Comparison of ENCODE assay signal across 8 cellular contexts in the genomic region with DNA sequence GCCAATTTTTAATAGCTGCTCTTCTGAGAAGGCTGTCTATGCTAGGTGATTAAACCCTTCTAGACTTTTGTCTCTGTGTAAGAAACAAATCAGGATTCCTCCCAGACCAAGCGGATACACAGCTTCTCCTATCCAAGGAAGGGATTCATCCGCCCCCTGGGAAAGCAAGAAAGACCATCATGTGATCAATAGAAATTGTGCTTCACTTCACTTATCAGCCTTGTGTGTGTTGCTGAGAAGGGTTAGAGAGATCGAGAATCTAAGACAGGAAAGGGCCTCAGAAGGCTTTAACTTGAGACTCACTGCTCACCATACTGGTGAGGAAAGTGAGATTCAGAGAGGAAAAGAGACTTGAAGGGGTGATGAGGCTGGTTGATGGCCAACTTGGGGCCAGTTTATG. TPM values are rescaled to one million over a fixed set of nuclear protein-coding genes. Genes with fewer than 3 reads are reported as not detected.
A peak's percentile ranks its signal among the peaks of the same experiment; 100 is the strongest.
DNase-seq lines count a peak whose midpoint lies in the region; ATAC-seq and TF ChIP-seq lines count a peak whose summit lies in the region.

No MANE protein-coding gene starts in this region.

- CTCF ChIA-PET in HEK293T (lab: Yijun Ruan, JAX): no interaction called here

- no peaks in the 10 kb centered on the region for H3K9me3 ChIP-seq in MG63

- intact Hi-C loops in CD14-positive monocyte (cut with micrococcal nuclease): loop anchor here (5.0 kb wide), 1 partner anchor 62 kb away; a partner anchor contains a TSS
- intact Hi-C loops in dendritic cell treated with granulocyte-macrophage colony-stimulating factor and Interleukin-4, amounts not matched to agents 40 ng/mL and 50 ng/mL, for 4 days (cut with micrococcal nuclease): no loop called here

- TF ChIP-seq CTCF in CD14-positive monocyte (IDR thresholded peaks at IDR 0.05): no peak

- no peaks in the 10 kb centered on the region for H3K27me3 ChIP-seq in MG63

- H3K4me3 Mint-ChIP-seq in CD14-positive monocyte: peak overlapping the region; percentile 92 to 95
- H3K4me3 Mint-ChIP-seq in dendritic cell treated with granulocyte-macrophage colony-stimulating factor and Interleukin-4, amounts not matched to agents 40 ng/mL and 50 ng/mL, for 4 days: peak overlapping the region; percentile 95
- peak overlapping the region; percentile 87 to 97 (median 95) for H3K4me3 Mint-ChIP-seq in naive thymus-derived CD8-positive, alpha-beta T cell

- no peak for ATAC-seq in naive thymus-derived CD8-positive, alpha-beta T cell

- peak overlapping the region; percentile 73 for H3K4me3 ChIP-seq in MG63

- POLR2A ChIA-PET in naive thymus-derived CD8-positive, alpha-beta T cell (lab: Charles Lee): interaction anchor here (1.0 to 2.2 kb wide), 2 partner anchors 46 to 49 kb away, joined by 3 to 11 read pairs; a partner anchor contains a TSS
- POLR2A ChIA-PET in HEK293T (lab: Yijun Ruan, JAX): interaction anchor here (0.6 to 1.1 kb wide), 2 partner anchors 13 to 61 kb away, joined by 3 to 4 read pairs; no protein-coding TSS in a partner anchor

- H3K36me3 ChIP-seq in MG63: no peaks in the 10 kb centered on the region

- peaks cover 0 to 4% (median 0%) of the 10 kb centered on the region in 7 donors for H3K9me3 Mint-ChIP-seq in CD14-positive monocyte
- no peaks in the 10 kb centered on the region for H3K9me3 Mint-ChIP-seq in dendritic cell treated with granulocyte-macrophage colony-stimulating factor and Interleukin-4, amounts not matched to agents 40 ng/mL and 50 ng/mL, for 4 days
- H3K9me3 Mint-ChIP-seq in naive thymus-derived CD8-positive, alpha-beta T cell: no peaks in the 10 kb centered on the region

- H3K36me3 Mint-ChIP-seq in CD14-positive monocyte: peaks cover 17 to 34% of the 10 kb centered on the region in 2 donors
- H3K36me3 Mint-ChIP-seq in dendritic cell treated with granulocyte-macrophage colony-stimulating factor and Interleukin-4, amounts not matched to agents 40 ng/mL and 50 ng/mL, for 4 days (ENCODE audit: low read depth): peaks cover 35% of the 10 kb centered on the region
- H3K36me3 Mint-ChIP-seq in naive thymus-derived CD8-positive, alpha-beta T cell: peaks cover 0 to 14% (median 3%) of the 10 kb centered on the region in 3 donors

- DNase-seq in CD14-positive monocyte (ENCODE audit: low spot score) (no peak), MG63 (no peak), NCI-H1694 (lab: John Stamatoyannopoulos, UW) (no peak), NCI-H774 (lab: John Stamatoyannopoulos, UW) (no peak), NCI-H1105 (lab: John Stamatoyannopoulos, UW) (no peak), HEK293T (ENCODE audit: extremely low spot score) (no peak)
- no peak for DNase-seq in naive thymus-derived CD8-positive, alpha-beta T cell

- H3K27ac Mint-ChIP-seq in CD14-positive monocyte: peak overlapping the region in 5 of 7 donors; percentile 18 to 68 (median 53)
- peak overlapping the region; percentile 98 for H3K27ac Mint-ChIP-seq in dendritic cell treated with granulocyte-macrophage colony-stimulating factor and Interleukin-4, amounts not matched to agents 40 ng/mL and 50 ng/mL, for 4 days
- peak overlapping the region; percentile 92 to 100 (median 98) for H3K27ac Mint-ChIP-seq in naive thymus-derived CD8-positive, alpha-beta T cell

- peaks cover 18% of the 10 kb centered on the region for H3K4me1 Mint-ChIP-seq in CD14-positive monocyte
- H3K4me1 Mint-ChIP-seq in dendritic cell treated with granulocyte-macrophage colony-stimulating factor and Interleukin-4, amounts not matched to agents 40 ng/mL and 50 ng/mL, for 4 days (ENCODE audit: low read depth): peaks cover 21% of the 10 kb centered on the region
- peaks cover 14 to 33% (median 26%) of the 10 kb centered on the region in 4 donors for H3K4me1 Mint-ChIP-seq in naive thymus-derived CD8-positive, alpha-beta T cell

- H3K27me3 Mint-ChIP-seq in CD14-positive monocyte (ENCODE audit: low read depth in 3 of 3): peaks cover 0 to 5% (median 0%) of the 10 kb centered on the region in 3 donors
- H3K27me3 Mint-ChIP-seq in dendritic cell treated with granulocyte-macrophage colony-stimulating factor and Interleukin-4, amounts not matched to agents 40 ng/mL and 50 ng/mL, for 4 days: peaks cover 5% of the 10 kb centered on the region
- H3K27me3 Mint-ChIP-seq in naive thymus-derived CD8-positive, alpha-beta T cell: no peaks in the 10 kb centered on the region

TF ChIP-seq in HEK293T, 16 proteins besides CTCF, POLR2A, EP300 and RAD21:
- TF ChIP-seq ARNT (IDR thresholded peaks at IDR 0.05) (no peak), NFRKB (IDR thresholded peaks at IDR 0.05) (no peak), FOXK2 (IDR thresholded peaks at IDR 0.05) (no peak), ELF4 (IDR thresholded peaks at IDR 0.05) (no peak), CTBP1 (IDR thresholded peaks at IDR 0.05; ENCODE audit: borderline replicate concordance) (no peak), L3MBTL2 (conservative IDR thresholded peaks at IDR 0.05) (no peak), FOXM1 (IDR thresholded peaks at IDR 0.05; ENCODE audit: borderline replicate concordance) (no peak), ZNF384 (IDR thresholded peaks at IDR 0.05) (no peak), FOXA1 (IDR thresholded peaks at IDR 0.05) (no peak), SP1 (IDR thresholded peaks at IDR 0.05) (no peak), LEF1 (IDR thresholded peaks at IDR 0.05; ENCODE audit: borderline replicate concordance) (no peak), BHLHE40 (IDR thresholded peaks at IDR 0.05; ENCODE audit: borderline replicate concordance) (no peak), TARDBP (IDR thresholded peaks at IDR 0.05) (no peak), SUZ12 (IDR thresholded peaks at IDR 0.05) (no peak), HDGF (IDR thresholded peaks at IDR 0.05; ENCODE audit: borderline replicate concordance) (no peak)
- TF ChIP-seq, protein P1, sequence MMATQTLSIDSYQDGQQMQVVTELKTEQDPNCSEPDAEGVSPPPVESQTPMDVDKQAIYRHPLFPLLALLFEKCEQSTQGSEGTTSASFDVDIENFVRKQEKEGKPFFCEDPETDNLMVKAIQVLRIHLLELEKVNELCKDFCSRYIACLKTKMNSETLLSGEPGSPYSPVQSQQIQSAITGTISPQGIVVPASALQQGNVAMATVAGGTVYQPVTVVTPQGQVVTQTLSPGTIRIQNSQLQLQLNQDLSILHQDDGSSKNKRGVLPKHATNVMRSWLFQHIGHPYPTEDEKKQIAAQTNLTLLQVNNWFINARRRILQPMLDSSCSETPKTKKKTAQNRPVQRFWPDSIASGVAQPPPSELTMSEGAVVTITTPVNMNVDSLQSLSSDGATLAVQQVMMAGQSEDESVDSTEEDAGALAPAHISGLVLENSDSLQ (IDR thresholded peaks at IDR 0.05): no peak
TF ChIP-seq in HEK293T: peak in this region for 0.

RNA-seq across cellular contexts. Expression of a gene that starts 1.5 kb away (rescaled TPM):
- polyA plus RNA-seq in CD14-positive monocyte: 10 to 100 TPM in 1 of 2 donors, 1 to 10 TPM in 1; 7.6 to 10.2 TPM
- 2.1 and 3.5 TPM in 2 replicates for total RNA-seq in MG63 (2014; rRNA removed; shearing (Covaris generic); ENCODE audit: low replicate concordance)
- total RNA-seq in naive thymus-derived CD8-positive, alpha-beta T cell: 10 to 100 TPM; 67.2 to 72.6 TPM
- 10 to 100 TPM in 2 of 3 donors, 1 to 10 TPM in 1; 9.6 to 15.9 (median 10.6) TPM for polyA plus RNA-seq in naive thymus-derived CD8-positive, alpha-beta T cell

RNA-seq across cellular contexts. Expression of a gene that starts 26.5 kb away (rescaled TPM):
- polyA plus RNA-seq in CD14-positive monocyte: not detected
- total RNA-seq in MG63 (2014; rRNA removed; shearing (Covaris generic); ENCODE audit: low replicate concordance): 1.5 TPM in 1 of 2 replicates, not detected in the other
- total RNA-seq in naive thymus-derived CD8-positive, alpha-beta T cell: 1 to 10 TPM in 1 of 2 experiments, under 1 TPM in 1; 0.71 to 1.2 TPM
- 1 to 10 TPM in 1 of 3 donors, under 1 TPM in 1, not detected in 1; 0.22 to 1.2 TPM for polyA plus RNA-seq in naive thymus-derived CD8-positive, alpha-beta T cell

RNA-seq across cellular contexts. Expression of a gene that starts 48.5 kb away (rescaled TPM):
- polyA plus RNA-seq in CD14-positive monocyte: 1 to 10 TPM; 3.2 TPM
- 8.1 and 19.0 TPM in 2 replicates for total RNA-seq in MG63 (2014; rRNA removed; shearing (Covaris generic); ENCODE audit: low replicate concordance)
- 10 to 100 TPM; 47.7 to 54.7 TPM for total RNA-seq in naive thymus-derived CD8-positive, alpha-beta T cell
- 10 to 100 TPM in 1 of 3 donors, 1 to 10 TPM in 2; 5.1 to 12.1 (median 8.4) TPM for polyA plus RNA-seq in naive thymus-derived CD8-positive, alpha-beta T cell

RNA-seq across cellular contexts. Expression of a gene that starts 59.4 kb away (rescaled TPM):
- 1 to 10 TPM; 3.2 to 3.6 TPM for polyA plus RNA-seq in CD14-positive monocyte
- 1.2 and 1.3 TPM in 2 replicates for total RNA-seq in MG63 (2014; rRNA removed; shearing (Covaris generic); ENCODE audit: low replicate concordance)
- total RNA-seq in naive thymus-derived CD8-positive, alpha-beta T cell: 10 to 100 TPM; 34.4 to 35.0 TPM
- 1 to 10 TPM; 3.4 to 7.0 (median 5.7) TPM for polyA plus RNA-seq in naive thymus-derived CD8-positive, alpha-beta T cell

Comparison
In these comparisons a context has a peak if more than half of its experiments do, and no peak if none do; other contexts are left out.
1. RNA of a gene that starts 1.5 kb away (total RNA-seq): 67.2 to 72.6 TPM in naive thymus-derived CD8-positive, alpha-beta T cell; 2.1 to 3.5 TPM in MG63; every median in the first group is over 10 times any median in the second.
2. Peak in every context shown above with its lines, with median percentiles within 50 percentile points of each other: H3K27ac Mint-ChIP-seq and H3K4me3 Mint-ChIP-seq.